Comparison of ENCODE assay signal across 1 cellular context in the genomic region with DNA sequence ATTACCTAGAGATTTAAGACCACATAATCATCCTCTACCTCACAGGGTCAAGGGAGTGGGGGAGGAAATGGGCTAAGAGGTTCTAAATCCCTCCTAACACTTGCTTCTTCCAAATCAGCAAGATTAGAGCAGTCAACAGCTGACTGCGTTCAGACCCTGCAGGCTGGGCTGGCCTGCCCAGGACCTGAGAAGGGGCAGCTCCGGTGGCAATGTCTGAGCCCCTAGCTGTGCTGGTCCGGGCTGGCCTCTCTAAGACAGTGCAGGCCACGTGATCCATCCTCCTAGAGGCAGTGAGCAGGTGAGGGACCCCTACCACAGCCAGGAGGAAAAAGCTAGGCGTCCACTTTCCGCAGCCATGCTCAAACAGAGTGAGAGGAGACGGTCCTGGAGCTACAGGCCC.
TF ChIP-seq lines count a peak whose summit lies in the region.

TSS of gene KCNV2 (plus strand) at position 126 of the 400 bp plus-strand sequence. CDS start at position 356, 230 bp downstream.

TF ChIP-seq in WTC11, 78 proteins besides CTCF, POLR2A, EP300 and RAD21:
- TF ChIP-seq, protein P1, sequence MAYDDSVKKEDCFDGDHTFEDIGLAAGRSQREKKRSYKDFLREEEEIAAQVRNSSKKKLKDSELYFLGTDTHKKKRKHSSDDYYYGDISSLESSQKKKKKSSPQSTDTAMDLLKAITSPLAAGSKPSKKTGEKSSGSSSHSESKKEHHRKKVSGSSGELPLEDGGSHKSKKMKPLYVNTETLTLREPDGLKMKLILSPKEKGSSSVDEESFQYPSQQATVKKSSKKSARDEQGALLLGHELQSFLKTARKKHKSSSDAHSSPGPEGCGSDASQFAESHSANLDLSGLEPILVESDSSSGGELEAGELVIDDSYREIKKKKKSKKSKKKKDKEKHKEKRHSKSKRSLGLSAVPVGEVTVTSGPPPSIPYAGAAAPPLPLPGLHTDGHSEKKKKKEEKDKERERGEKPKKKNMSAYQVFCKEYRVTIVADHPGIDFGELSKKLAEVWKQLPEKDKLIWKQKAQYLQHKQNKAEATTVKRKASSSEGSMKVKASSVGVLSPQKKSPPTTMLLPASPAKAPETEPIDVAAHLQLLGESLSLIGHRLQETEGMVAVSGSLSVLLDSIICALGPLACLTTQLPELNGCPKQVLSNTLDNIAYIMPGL (CRISPR knock-in tag; IDR thresholded peaks at IDR 0.05): no peak
- no peak for TF ChIP-seq JAZF1 (CRISPR knock-in tag; IDR thresholded peaks at IDR 0.05)
- TF ChIP-seq, protein P2, sequence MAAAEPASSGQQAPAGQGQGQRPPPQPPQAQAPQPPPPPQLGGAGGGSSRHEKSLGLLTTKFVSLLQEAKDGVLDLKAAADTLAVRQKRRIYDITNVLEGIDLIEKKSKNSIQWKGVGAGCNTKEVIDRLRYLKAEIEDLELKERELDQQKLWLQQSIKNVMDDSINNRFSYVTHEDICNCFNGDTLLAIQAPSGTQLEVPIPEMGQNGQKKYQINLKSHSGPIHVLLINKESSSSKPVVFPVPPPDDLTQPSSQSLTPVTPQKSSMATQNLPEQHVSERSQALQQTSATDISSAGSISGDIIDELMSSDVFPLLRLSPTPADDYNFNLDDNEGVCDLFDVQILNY (CRISPR knock-in tag; IDR thresholded peaks at IDR 0.05): no peak
- no peak for TF ChIP-seq EMX1 (CRISPR knock-in tag; IDR thresholded peaks at IDR 0.05)
- no peak for TF ChIP-seq SMAD3 (CRISPR knock-in tag; IDR thresholded peaks at IDR 0.05; ENCODE audit: borderline replicate concordance)
- TF ChIP-seq TEAD1 (CRISPR knock-in tag; IDR thresholded peaks at IDR 0.05): no peak
- TF ChIP-seq ZNF121 (CRISPR knock-in tag; IDR thresholded peaks at IDR 0.05): no peak
- no peak for TF ChIP-seq USF1 (CRISPR knock-in tag; IDR thresholded peaks at IDR 0.05)
- TF ChIP-seq, protein P3, sequence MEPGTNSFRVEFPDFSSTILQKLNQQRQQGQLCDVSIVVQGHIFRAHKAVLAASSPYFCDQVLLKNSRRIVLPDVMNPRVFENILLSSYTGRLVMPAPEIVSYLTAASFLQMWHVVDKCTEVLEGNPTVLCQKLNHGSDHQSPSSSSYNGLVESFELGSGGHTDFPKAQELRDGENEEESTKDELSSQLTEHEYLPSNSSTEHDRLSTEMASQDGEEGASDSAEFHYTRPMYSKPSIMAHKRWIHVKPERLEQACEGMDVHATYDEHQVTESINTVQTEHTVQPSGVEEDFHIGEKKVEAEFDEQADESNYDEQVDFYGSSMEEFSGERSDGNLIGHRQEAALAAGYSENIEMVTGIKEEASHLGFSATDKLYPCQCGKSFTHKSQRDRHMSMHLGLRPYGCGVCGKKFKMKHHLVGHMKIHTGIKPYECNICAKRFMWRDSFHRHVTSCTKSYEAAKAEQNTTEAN (CRISPR knock-in tag; IDR thresholded peaks at IDR 0.05): no peak
- no peak for TF ChIP-seq ZNF232 (CRISPR knock-in tag; IDR thresholded peaks at IDR 0.05)
- TF ChIP-seq, protein P4, sequence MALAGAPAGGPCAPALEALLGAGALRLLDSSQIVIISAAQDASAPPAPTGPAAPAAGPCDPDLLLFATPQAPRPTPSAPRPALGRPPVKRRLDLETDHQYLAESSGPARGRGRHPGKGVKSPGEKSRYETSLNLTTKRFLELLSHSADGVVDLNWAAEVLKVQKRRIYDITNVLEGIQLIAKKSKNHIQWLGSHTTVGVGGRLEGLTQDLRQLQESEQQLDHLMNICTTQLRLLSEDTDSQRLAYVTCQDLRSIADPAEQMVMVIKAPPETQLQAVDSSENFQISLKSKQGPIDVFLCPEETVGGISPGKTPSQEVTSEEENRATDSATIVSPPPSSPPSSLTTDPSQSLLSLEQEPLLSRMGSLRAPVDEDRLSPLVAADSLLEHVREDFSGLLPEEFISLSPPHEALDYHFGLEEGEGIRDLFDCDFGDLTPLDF (CRISPR knock-in tag; IDR thresholded peaks at IDR 0.05): no peak
